1 cellular context compared by ENCODE assay signal in genomic region chr15:40382580-40383456, GRCh38.
TF ChIP-seq lines count a peak whose summit lies in the region.

TSS of gene KNSTRN (plus strand) at chr15:40382721. CDS start at chr15:40382836, 115 bp downstream.

TF ChIP-seq in SK-N-SH, 30 proteins besides CTCF, POLR2A, EP300 and RAD21 (continued from another document):
- TF ChIP-seq IRF3 (IDR thresholded peaks at IDR 0.05; ENCODE audit: low read depth, low read length) (no peak), RXRA (IDR thresholded peaks at IDR 0.05; ENCODE audit: borderline replicate concordance, low read depth) (no peak), RFX5 (IDR thresholded peaks at IDR 0.05; ENCODE audit: low read length) (no peak), TEAD4 (IDR thresholded peaks at IDR 0.05; ENCODE audit: borderline replicate concordance, insufficient read depth) (no peak), MAX (IDR thresholded peaks at IDR 0.05; ENCODE audit: low read depth) (no peak), TAF1 (IDR thresholded peaks at IDR 0.05; ENCODE audit: borderline replicate concordance, low read depth, low read length) (peak; percentile 89), USF2 (IDR thresholded peaks at IDR 0.05; ENCODE audit: borderline replicate concordance, low read depth, low read length) (no peak), SMC3 (IDR thresholded peaks at IDR 0.05; ENCODE audit: low read depth, low read length) (no peak), FOXJ3 (CRISPR knock-in tag; IDR thresholded peaks at IDR 0.05) (no peak; the same call in 1 of the 2 replicates), NRF1 (IDR thresholded peaks at IDR 0.05; ENCODE audit: low read depth, low read length) (no peak), PBX3 (IDR thresholded peaks at IDR 0.05) (no peak), YY1 (IDR thresholded peaks at IDR 0.05; ENCODE audit: low read depth) (peak; percentile 100), USF1 (IDR thresholded peaks at IDR 0.05; ENCODE audit: borderline replicate concordance, low read depth) (no peak), GABPA (IDR thresholded peaks at IDR 0.05; ENCODE audit: low read depth) (peak; percentile 97), SIN3A (IDR thresholded peaks at IDR 0.05; ENCODE audit: borderline replicate concordance, low read depth, low read length) (peak; percentile 93), GATA2 (CRISPR knock-in tag; IDR thresholded peaks at IDR 0.05) (no peak), EZH2phosphoT487 (IDR thresholded peaks at IDR 0.05; ENCODE audit: borderline replicate concordance, low read depth) (no peak), FOSL2 (IDR thresholded peaks at IDR 0.05; ENCODE audit: borderline replicate concordance, low read depth) (no peak), MEF2A (IDR thresholded peaks at IDR 0.05; ENCODE audit: borderline replicate concordance, low read depth) (no peak), RCOR1 (IDR thresholded peaks at IDR 0.05; ENCODE audit: low read length) (no peak)
TF ChIP-seq in SK-N-SH: peak in this region for 10.
